ENCODE assay signal across 8 cellular contexts in genomic region chr18:23452728-23453656, GRCh38. TPM values are rescaled to one million over a fixed set of nuclear protein-coding genes. Genes with fewer than 3 reads are reported as not detected.
A peak's percentile ranks its signal among the peaks of the same experiment; 100 is the strongest.
DNase-seq lines count a peak whose midpoint lies in the region; ATAC-seq lines count a peak whose summit lies in the region.

Gene RIOK3 (plus strand): TSS chr18:23453287. CDS start chr18:23453440, 153 bp downstream.

- peaks cover 0 to 9% (median 4%) of the 10 kb centered on the region in 11 experiments; a peak in 11 of 22 replicates for H3K9me3 ChIP-seq in BLaER1 treated with 17β-estradiol and CSF1 and Interleukin-3, amounts not matched to agents 10 nM and 100 nM (replicated peaks in 1 of 11)

- no peaks in the 10 kb centered on the region for H3K27me3 ChIP-seq in BLaER1 treated with 17β-estradiol and CSF1 and Interleukin-3, amounts not matched to agents 10 nM and 100 nM

- peak within 1 kb of the TSS; percentile 88 to 95 (median 92) for H3K9ac ChIP-seq in BLaER1 treated with 17β-estradiol and CSF1 and Interleukin-3, amounts not matched to agents 10 nM and 100 nM

- H3K4me2 ChIP-seq in BLaER1 treated with 17β-estradiol and CSF1 and Interleukin-3, amounts not matched to agents 10 nM and 100 nM = peak within 1 kb of the TSS; percentile 75 to 97 (median 88)

- H3K36me3 ChIP-seq in BLaER1 treated with 17β-estradiol and CSF1 and Interleukin-3, amounts not matched to agents 10 nM and 100 nM = peaks cover 12 to 33% (median 27%) of the 10 kb centered on the region in 11 experiments; a peak in 21 of 22 replicates

- H3K27ac ChIP-seq in BLaER1 treated with 17β-estradiol and CSF1 and Interleukin-3, amounts not matched to agents 10 nM and 100 nM = peak within 1 kb of the TSS; percentile 83 to 92 (median 86)

- ATAC-seq in GM19351 (IDR thresholded peaks at IDR 0.05; ENCODE audit: unreplicated experiment) (peak; percentile 95), HG03521 (IDR thresholded peaks at IDR 0.05; ENCODE audit: unreplicated experiment) (peak; percentile 97), left lobe of liver (peak; percentile 95)

- DNase-seq in NCI-H748 (lab: John Stamatoyannopoulos, UW; ENCODE audit: unreplicated experiment) (peak; percentile 98), dedifferentiated amniotic fluid mesenchymal stem cell (ENCODE audit: extremely low spot score) (peak; percentile 96), left lobe of liver (ENCODE audit: low spot score) (peak; percentile 99)
- peak; percentile 80 for DNase-seq in activated CD4-positive, alpha-beta T cell treated with anti-CD3 and anti-CD28 coated beads, Interleukin-2, amount 50 U/mL, for 1 hour
- peak; percentile 76 for DNase-seq in stimulated activated CD4-positive, alpha-beta T cell treated with anti-CD3 and anti-CD28 coated beads, Interleukin-2, amount 100 ng/mL, for 4 hours (ENCODE audit: low read depth)

- H4K20me1 ChIP-seq in BLaER1 treated with 17β-estradiol and CSF1 and Interleukin-3, amounts not matched to agents 10 nM and 100 nM = peaks cover 11 to 47% (median 41%) of the 10 kb centered on the region in 11 experiments; a peak in 21 of 22 replicates

- H3K4me3 ChIP-seq in BLaER1 treated with 17β-estradiol and CSF1 and Interleukin-3, amounts not matched to agents 10 nM and 100 nM = peak within 1 kb of the TSS; percentile 85 to 99 (median 93)

- peaks cover 29 to 59% (median 43%) of the 10 kb centered on the region in 10 experiments for H3K4me1 ChIP-seq in BLaER1 treated with 17β-estradiol and CSF1 and Interleukin-3, amounts not matched to agents 10 nM and 100 nM

RNA-seq across cellular contexts. Expression of gene RIOK3, which starts in this region (rescaled TPM):
- total RNA-seq in left lobe of liver = 41.0 TPM

Comparison
In these comparisons a context has a peak if more than half of its experiments do, and no peak if none do; other contexts are left out.
1. Peak in every context shown above with its lines: DNase-seq, ATAC-seq, H3K4me3 ChIP-seq and H3K27ac ChIP-seq.